ENCODE assay signal across 9 cellular contexts in the genomic region with DNA sequence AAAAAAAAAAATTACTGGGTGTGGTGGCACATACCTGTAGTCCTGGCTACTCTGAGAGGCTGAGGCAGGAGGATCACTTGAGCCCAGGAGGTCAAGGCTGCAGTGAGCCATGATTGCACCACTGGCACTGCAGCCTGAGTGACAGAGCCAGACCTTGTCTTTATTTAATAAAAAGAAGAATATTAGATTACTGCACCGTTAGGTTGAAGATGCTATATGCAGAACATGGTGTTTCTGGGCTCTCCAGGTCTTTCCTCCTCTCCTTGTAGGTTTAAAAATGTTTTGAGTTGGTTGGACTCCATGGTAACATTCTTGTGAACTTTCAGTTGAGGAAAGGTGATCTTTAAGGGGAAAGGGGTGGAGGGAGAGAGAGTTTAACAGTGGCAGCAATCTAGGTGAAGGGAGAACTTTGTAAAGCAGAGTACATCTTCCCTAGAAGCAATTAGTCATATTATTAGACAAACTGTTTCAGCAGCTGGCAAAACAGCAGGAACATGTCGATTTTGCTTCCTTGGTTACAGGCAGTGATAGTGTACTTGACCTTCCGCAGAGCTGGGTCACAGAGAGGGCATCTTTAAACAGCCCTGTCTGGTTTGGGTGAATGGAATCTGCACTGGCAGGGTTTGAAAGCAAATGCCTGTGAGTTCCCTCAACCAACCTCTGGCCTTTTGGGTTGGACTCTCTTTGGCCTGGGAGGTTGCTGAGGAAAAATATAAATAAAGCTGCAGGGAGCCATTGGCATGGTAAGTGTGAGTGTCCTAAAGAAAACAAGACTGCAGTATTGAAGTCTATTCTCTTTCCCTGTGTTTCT. TPM values are rescaled to one million over a fixed set of nuclear protein-coding genes. Genes with fewer than 3 reads are reported as not detected.
DNase-seq lines count a peak whose midpoint lies in the region; ATAC-seq and TF ChIP-seq lines count a peak whose summit lies in the region.
"Had no signal": no experiment of that assay in that cellular context is flagged by ENCODE, and none has a peak within 500 bp of the region (broad histone marks: within the 10 kb centered on the region; RNA-seq: fewer than 3 reads in every experiment).

No MANE protein-coding gene starts in this region.

- POLR2A ChIA-PET in activated CD4-positive, alpha-beta T cell treated with anti-CD3 and anti-CD28 coated beads, Interleukin-2, amount 10 ng/mL, durations not matched to agents 7 days and 5 days (lab: Charles Lee), result interaction anchor here (0.5 kb wide), 1 partner anchor 82 kb away, joined by 3 read pairs; no protein-coding TSS in a partner anchor

- peaks cover 41 to 62% (median 46%) of the 10 kb centered on the region in 3 donors for H3K4me1 Mint-ChIP-seq in naive B cell
- H3K4me1 Mint-ChIP-seq in activated CD4-positive, alpha-beta T cell treated with anti-CD3 and anti-CD28 coated beads, Interleukin-2, amount 10 ng/mL, durations not matched to agents 7 days and 5 days, result peaks cover 31% of the 10 kb centered on the region

- peak; percentile 13 for DNase-seq in EH (ENCODE audit: low read depth)
- peak; percentile 38 for DNase-seq in NCI-H69 (lab: John Stamatoyannopoulos, UW)
- peak; percentile 27 for DNase-seq in fibroblast of pulmonary artery (ENCODE audit: low read depth)
- DNase-seq in naive B cell, result no peak
- no peak for DNase-seq in activated CD4-positive, alpha-beta T cell treated with anti-CD3 and anti-CD28 coated beads for 4 hours
- no peak for DNase-seq in activated CD4-positive, alpha-beta T cell treated with anti-CD3 and anti-CD28 coated beads, Interleukin-2, amount 10 ng/mL, durations not matched to agents 7 days and 5 days
- no peak for DNase-seq in GM19238 (ENCODE audit: insufficient read length, low spot score)
- DNase-seq: DND-41 had no signal

- CTCF ChIA-PET in activated CD4-positive, alpha-beta T cell treated with anti-CD3 and anti-CD28 coated beads, Interleukin-2, amount 10 ng/mL, durations not matched to agents 7 days and 5 days (lab: Charles Lee), result interaction anchor here (1.1 kb wide), 1 partner anchor 31 kb away, joined by 3 read pairs; no protein-coding TSS in a partner anchor

- TF ChIP-seq CTCF in fibroblast of pulmonary artery (IDR thresholded peaks at IDR 0.05; ENCODE audit: low read length, missing control alignments), result no peak

- no peaks in the 10 kb centered on the region for H3K9me3 Mint-ChIP-seq in naive B cell
- H3K9me3 Mint-ChIP-seq in activated CD4-positive, alpha-beta T cell treated with anti-CD3 and anti-CD28 coated beads, Interleukin-2, amount 10 ng/mL, durations not matched to agents 7 days and 5 days, result no peaks in the 10 kb centered on the region

- ATAC-seq in naive B cell (ENCODE audit: low read depth in 2 of 2) (no peak), HG03460 (IDR thresholded peaks at IDR 0.05; ENCODE audit: unreplicated experiment) (no peak)

- H3K4me3 Mint-ChIP-seq in naive B cell, result peak overlapping the region in 3 of 8 donors; percentile 3 to 9 (median 7)
- no peak overlapping the region for H3K4me3 Mint-ChIP-seq in activated CD4-positive, alpha-beta T cell treated with anti-CD3 and anti-CD28 coated beads, Interleukin-2, amount 10 ng/mL, durations not matched to agents 7 days and 5 days

- H3K27me3 Mint-ChIP-seq in naive B cell, result no peaks in the 10 kb centered on the region
- H3K27me3 Mint-ChIP-seq in activated CD4-positive, alpha-beta T cell treated with anti-CD3 and anti-CD28 coated beads, Interleukin-2, amount 10 ng/mL, durations not matched to agents 7 days and 5 days, result no peaks in the 10 kb centered on the region

- no peaks in the 10 kb centered on the region for H3K36me3 Mint-ChIP-seq in naive B cell
- H3K36me3 Mint-ChIP-seq in activated CD4-positive, alpha-beta T cell treated with anti-CD3 and anti-CD28 coated beads, Interleukin-2, amount 10 ng/mL, durations not matched to agents 7 days and 5 days (ENCODE audit: low read depth), result peaks cover 4% of the 10 kb centered on the region

- no peak overlapping the region for H3K4me3 ChIP-seq in fibroblast of pulmonary artery (replicated peaks; ENCODE audit: low read depth, low read length)

- peak overlapping the region in 5 of 6 donors; percentile 66 to 91 (median 81) for H3K27ac Mint-ChIP-seq in naive B cell
- no peak overlapping the region for H3K27ac Mint-ChIP-seq in activated CD4-positive, alpha-beta T cell treated with anti-CD3 and anti-CD28 coated beads, Interleukin-2, amount 10 ng/mL, durations not matched to agents 7 days and 5 days

RNA-seq across cellular contexts. Expression of a gene that starts 42.8 kb away (rescaled TPM):
- 10 to 100 TPM in 5 of 6 donors, under 1 TPM in 1; 0.49 to 19.8 (median 13.1) TPM for polyA plus RNA-seq in naive B cell (ENCODE audit: low read depth in 6 of 6)
- 10 to 100 TPM; 57.0 to 67.4 TPM for total RNA-seq in activated CD4-positive, alpha-beta T cell treated with anti-CD3 and anti-CD28 coated beads, Interleukin-2, amount 10 ng/mL, durations not matched to agents 7 days and 5 days

Comparison
In these comparisons a context has a peak if more than half of its experiments do, and no peak if none do; other contexts are left out.
1. DNase-seq: peak in EH (single experiment), NCI-H69 (single experiment) and fibroblast of pulmonary artery (single experiment); none in naive B cell (single experiment), activated CD4-positive, alpha-beta T cell treated with anti-CD3 and anti-CD28 coated beads for 4 hours (0 of 2), activated CD4-positive, alpha-beta T cell treated with anti-CD3 and anti-CD28 coated beads, Interleukin-2, amount 10 ng/mL, durations not matched to agents 7 days and 5 days (single experiment) and GM19238 (single experiment).